ENCODE assay signal across 8 cellular contexts in genomic region chr11:3859373-3859881, GRCh38. TPM values are rescaled to one million over a fixed set of nuclear protein-coding genes. Genes with fewer than 3 reads are reported as not detected.
A peak's percentile ranks its signal among the peaks of the same experiment; 100 is the strongest.
DNase-seq lines count a peak whose midpoint lies in the region; ATAC-seq and TF ChIP-seq lines count a peak whose summit lies in the region.

No MANE protein-coding gene starts in this region.

- peak overlapping the region in 2 of 4 donors; percentile 59 to 99 for H3K27ac ChIP-seq in esophagus squamous epithelium
- peak overlapping the region; percentile 15 for H3K27ac ChIP-seq in suprapubic skin

- H3K4me1 ChIP-seq in esophagus squamous epithelium (peaks cover 27 to 86% (median 49%) of the 10 kb centered on the region in 3 donors), suprapubic skin (peaks cover 70% of the 10 kb centered on the region)

- H3K9me3 ChIP-seq in esophagus squamous epithelium (no peaks in the 10 kb centered on the region), suprapubic skin (no peaks in the 10 kb centered on the region)

- H3K4me3 ChIP-seq in GM12864 (ENCODE audit: low read depth, low read length) (peak overlapping the region; percentile 88), esophagus squamous epithelium (peak overlapping the region; percentile 4 to 98 (median 40)), suprapubic skin (peak overlapping the region; percentile 25)

- ATAC-seq in GM21447 (IDR thresholded peaks at IDR 0.05; ENCODE audit: unreplicated experiment) = peak; percentile 41

- intact Hi-C loops in esophagus squamous epithelium (cut with DNase I) = no loop called here

- H3K36me3 ChIP-seq in esophagus squamous epithelium (no peaks in the 10 kb centered on the region), suprapubic skin (no peaks in the 10 kb centered on the region)

- DNase-seq in GM12864 (ENCODE audit: low read depth) = peak; percentile 64
- peak; percentile 28 for DNase-seq in NCI-H2029 treated with DMSO at 0.1 percent for 48 hours (lab: John Stamatoyannopoulos, UW)
- DNase-seq in esophagus squamous epithelium (lab: John Stamatoyannopoulos, UW) = no peak
- DNase-seq in suprapubic skin (ENCODE audit: low spot score in 2 of 2) = no peak
- DNase-seq in HT-29 (ENCODE audit: low spot score) = no peak
- DNase-seq in cortex of kidney (lab: John Stamatoyannopoulos, UW) = no peak
- no peak for DNase-seq in RKO (ENCODE audit: low spot score)

- WGBS in esophagus squamous epithelium, 2 donors = 55 to 78% methylated on average over 3 of the region's 4 CpGs
- 82% methylated on average over 3 of the region's 4 CpGs for WGBS in suprapubic skin

- H3K27me3 ChIP-seq in esophagus squamous epithelium (no peaks in the 10 kb centered on the region), suprapubic skin (no peaks in the 10 kb centered on the region)

- TF ChIP-seq CTCF in GM12864 (IDR thresholded peaks at IDR 0.05; ENCODE audit: low read depth, low read length, missing control alignments) = no peak
- no peak for TF ChIP-seq CTCF in esophagus squamous epithelium (IDR thresholded peaks at IDR 0.05)
- TF ChIP-seq CTCF in suprapubic skin (IDR thresholded peaks at IDR 0.05) = no peak

- no peak for TF ChIP-seq POLR2A in esophagus squamous epithelium (IDR thresholded peaks at IDR 0.05)
- TF ChIP-seq POLR2A in suprapubic skin (IDR thresholded peaks at IDR 0.05) = no peak

- no peak for TF ChIP-seq EP300 in suprapubic skin (IDR thresholded peaks at IDR 0.05)

RNA-seq across cellular contexts. Expression of gene STIM1, which starts 4.0 kb away (rescaled TPM):
- total RNA-seq in esophagus squamous epithelium (100 to 1,000 TPM in 1 of 4 donors, 10 to 100 TPM in 3; 50.1 to 112 (median 63.3) TPM), suprapubic skin (10 to 100 TPM; 58.4 to 70.2 (median 60.9) TPM)
- 28.3 and 29.4 TPM in 2 replicates for total RNA-seq in HT-29 (2014; rRNA removed; shearing (Covaris generic))

RNA-seq across cellular contexts. Expression of gene RHOG, which starts 18.7 kb away (rescaled TPM):
- total RNA-seq in esophagus squamous epithelium = 10 to 100 TPM; 51.6 to 84.5 (median 72.7) TPM
- total RNA-seq in suprapubic skin = 10 to 100 TPM; 36.6 to 47.3 (median 39.3) TPM
- 53.4 and 58.9 TPM in 2 replicates for total RNA-seq in HT-29 (2014; rRNA removed; shearing (Covaris generic))

RNA-seq across cellular contexts. Expression of gene PGAP2, which starts 51.1 kb away (rescaled TPM):
- total RNA-seq in esophagus squamous epithelium = 10 to 100 TPM; 10.8 to 30.8 (median 27.5) TPM
- total RNA-seq in suprapubic skin = 10 to 100 TPM; 55.4 to 81.2 (median 66.7) TPM
- 40.9 and 41.3 TPM in 2 replicates for total RNA-seq in HT-29 (2014; rRNA removed; shearing (Covaris generic))

Comparison
In these comparisons a context has a peak if more than half of its experiments do, and no peak if none do; other contexts are left out.
1. DNase-seq: peak in GM12864 (single experiment) and NCI-H2029 treated with DMSO at 0.1 percent for 48 hours (single experiment); none in esophagus squamous epithelium (single experiment), suprapubic skin (0 of 2), HT-29 (single experiment), cortex of kidney (single experiment) and RKO (single experiment).
2. H3K4me3 ChIP-seq: peak in every context shown above with its lines; median percentile 88 in GM12864; 40 in esophagus squamous epithelium; 25 in suprapubic skin.